In genomic region chr22:25448435-25449051, GRCh38 we compare ENCODE assay signal across 8 cellular contexts.
A peak's percentile ranks its signal among the peaks of the same experiment; 100 is the strongest.
DNase-seq lines count a peak whose midpoint lies in the region; TF ChIP-seq lines count a peak whose summit lies in the region.

No MANE protein-coding gene starts in this region.

- H3K4me3 Mint-ChIP-seq in MCF 10A (ENCODE audit: unreplicated experiment): peak overlapping the region; percentile 91
- H3K4me3 Mint-ChIP-seq in stimulated activated naive CD8-positive, alpha-beta T cell treated with anti-CD3 and anti-CD28 coated beads, Interleukin-15, Interleukin-2, amounts not matched to agents 100 ng/mL and 50 ng/mL, for 24 hours: peak overlapping the region; percentile 88

- H3K4me3 ChIP-seq in BJ (ENCODE audit: low read depth, low read length) (peak overlapping the region; percentile 71), NB4 (ENCODE audit: low read depth, low read length) (peak overlapping the region; percentile 84), kidney epithelial cell (ENCODE audit: low read depth, low read length) (peak overlapping the region; percentile 73)

- H3K27me3 Mint-ChIP-seq in MCF 10A (ENCODE audit: insufficient read depth, unreplicated experiment): no peaks in the 10 kb centered on the region
- no peaks in the 10 kb centered on the region for H3K27me3 Mint-ChIP-seq in stimulated activated naive CD8-positive, alpha-beta T cell treated with anti-CD3 and anti-CD28 coated beads, Interleukin-15, Interleukin-2, amounts not matched to agents 100 ng/mL and 50 ng/mL, for 24 hours

- TF ChIP-seq CTCF in BJ (IDR thresholded peaks at IDR 0.05; ENCODE audit: insufficient read depth, low read depth, low read length): no peak
- TF ChIP-seq CTCF in NB4 (IDR thresholded peaks at IDR 0.05; ENCODE audit: low read depth, low read length): no peak
- TF ChIP-seq CTCF in MCF 10A (IDR thresholded peaks at IDR 0.05; ENCODE audit: unreplicated experiment): no peak
- TF ChIP-seq CTCF in kidney epithelial cell (IDR thresholded peaks at IDR 0.05; ENCODE audit: insufficient read depth, low read length, poor library complexity, severe bottlenecking): no peak

- H3K9me3 Mint-ChIP-seq in MCF 10A (ENCODE audit: unreplicated experiment): no peaks in the 10 kb centered on the region
- H3K9me3 Mint-ChIP-seq in stimulated activated naive CD8-positive, alpha-beta T cell treated with anti-CD3 and anti-CD28 coated beads, Interleukin-15, Interleukin-2, amounts not matched to agents 100 ng/mL and 50 ng/mL, for 24 hours: no peaks in the 10 kb centered on the region

- POLR2A ChIA-PET in BJ (lab: Charles Lee): no interaction called here
- POLR2A ChIA-PET in MCF 10A (lab: Yijun Ruan, JAX): interaction anchor here (0.6 to 0.7 kb wide), 2 partner anchors 115 to 909 kb away, joined by 3 read pairs; no protein-coding TSS in a partner anchor

- H3K36me3 ChIP-seq in BJ (ENCODE audit: control insufficient read depth, insufficient read depth, low read length) (peaks cover 3% of the 10 kb centered on the region), kidney epithelial cell (ENCODE audit: control insufficient read depth, insufficient read depth, low read length) (no peaks in the 10 kb centered on the region)

- CTCF ChIA-PET in BJ (lab: Yijun Ruan, JAX): interaction anchor here (1.1 to 2.1 kb wide), 6 partner anchors 13 to 325 kb away, joined by 3 to 15 read pairs (median 4); no protein-coding TSS in a partner anchor
- CTCF ChIA-PET in MCF 10A (lab: Yijun Ruan, JAX): interaction anchor here (0.9 to 2.1 kb wide), 13 partner anchors 10 to 312 kb away, joined by 3 to 15 read pairs (median 3); no protein-coding TSS in a partner anchor

- TF ChIP-seq POLR2A in NB4 (IDR thresholded peaks at IDR 0.05; ENCODE audit: extremely low read depth, insufficient read length): no peak

- H3K27ac Mint-ChIP-seq in MCF 10A (ENCODE audit: low read depth, unreplicated experiment): peak overlapping the region; percentile 57
- peak overlapping the region; percentile 97 for H3K27ac Mint-ChIP-seq in stimulated activated naive CD8-positive, alpha-beta T cell treated with anti-CD3 and anti-CD28 coated beads, Interleukin-15, Interleukin-2, amounts not matched to agents 100 ng/mL and 50 ng/mL, for 24 hours

- intact Hi-C loops in MCF 10A (cut with micrococcal nuclease): loop anchor here (1.0 to 5.0 kb wide), 5 partner anchors 46 to 324 kb away; no protein-coding TSS in a partner anchor

- TSS peak; percentile 22 for BruUV-seq in MCF 10A (replicated peaks; lab: Mats Ljungman, UMichigan)

- peaks cover 13% of the 10 kb centered on the region for H3K36me3 Mint-ChIP-seq in MCF 10A (ENCODE audit: insufficient read depth, unreplicated experiment)
- peaks cover 28% of the 10 kb centered on the region for H3K36me3 Mint-ChIP-seq in stimulated activated naive CD8-positive, alpha-beta T cell treated with anti-CD3 and anti-CD28 coated beads, Interleukin-15, Interleukin-2, amounts not matched to agents 100 ng/mL and 50 ng/mL, for 24 hours (ENCODE audit: low read depth)

- H3K4me1 Mint-ChIP-seq in MCF 10A (ENCODE audit: insufficient read depth, unreplicated experiment): peaks cover 24% of the 10 kb centered on the region
- H3K4me1 Mint-ChIP-seq in stimulated activated naive CD8-positive, alpha-beta T cell treated with anti-CD3 and anti-CD28 coated beads, Interleukin-15, Interleukin-2, amounts not matched to agents 100 ng/mL and 50 ng/mL, for 24 hours (ENCODE audit: low read depth): peaks cover 54% of the 10 kb centered on the region

- H3K27me3 ChIP-seq in BJ (ENCODE audit: control insufficient read depth, insufficient read depth, low read length) (no peaks in the 10 kb centered on the region), kidney epithelial cell (ENCODE audit: control insufficient read depth, insufficient read depth, low read length) (no peaks in the 10 kb centered on the region)

- DNase-seq in BJ (ENCODE audit: low read depth) (no peak), GM19238 (ENCODE audit: insufficient read length, low spot score) (peak; percentile 19), NB4 (ENCODE audit: low read depth) (peak; percentile 25), MCF 10A (ENCODE audit: unreplicated experiment) (peak; percentile 8), kidney epithelial cell (ENCODE audit: low read depth) (no peak), HPDE6-E6E7 (ENCODE audit: extremely low spot score) (no peak)
- DNase-seq in effector CD8-positive, alpha-beta T cell (lab: John Stamatoyannopoulos, UW): no peak

Comparison
In these comparisons a context has a peak if more than half of its experiments do, and no peak if none do; other contexts are left out.
1. DNase-seq: peak in GM19238 (single experiment), NB4 (single experiment) and MCF 10A (single experiment); none in BJ (single experiment), kidney epithelial cell (single experiment), HPDE6-E6E7 (single experiment) and effector CD8-positive, alpha-beta T cell (single experiment).
2. Peak in every context shown above with its lines, with median percentiles within 50 percentile points of each other: H3K4me3 ChIP-seq.